In the genomic region with DNA sequence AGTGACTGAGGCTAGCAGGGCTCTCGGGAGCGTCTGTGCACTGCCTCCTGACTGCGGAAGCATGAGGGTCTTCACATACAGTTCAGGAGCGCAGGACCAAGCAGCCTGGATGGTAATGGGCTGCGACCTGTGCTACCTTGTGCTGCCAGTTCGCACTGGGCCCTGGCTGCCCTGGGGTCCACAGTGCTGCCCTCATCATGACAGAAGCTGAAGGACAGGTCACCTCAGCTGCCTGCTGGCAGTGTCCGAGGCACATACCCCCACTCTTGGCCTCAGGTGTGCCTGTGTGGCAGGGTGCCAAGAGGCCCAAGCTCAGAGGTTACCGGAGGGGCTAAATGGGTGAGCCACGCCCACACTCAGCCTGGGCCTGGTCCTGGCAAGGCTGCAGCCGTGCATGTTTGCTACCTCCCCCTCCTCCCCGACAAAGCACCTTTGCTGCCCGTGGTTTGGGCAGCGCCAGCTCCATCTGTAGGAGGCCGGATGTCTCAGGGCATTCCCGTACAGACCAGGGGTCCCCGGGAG, we compare ENCODE assay signal across 1 cellular context.
TF ChIP-seq lines count a peak whose summit lies in the region.

No MANE protein-coding gene starts in this region.

TF ChIP-seq in K562, 482 proteins besides CTCF, POLR2A, EP300 and RAD21 (continued from another document):
- TF ChIP-seq TOE1 (IDR thresholded peaks at IDR 0.05; ENCODE audit: borderline replicate concordance) = no peak
- TF ChIP-seq TOE1 (CRISPR knock-in tag; IDR thresholded peaks at IDR 0.05; ENCODE audit: borderline replicate concordance, low read depth) = peak; percentile 80; the same call in 1 of the 2 replicates
- peak; percentile 55 for TF ChIP-seq SUPT5H (IDR thresholded peaks at IDR 0.05)
- peak; percentile 70 for TF ChIP-seq RBFOX2 (IDR thresholded peaks at IDR 0.05; ENCODE audit: low read depth, low read length)
- TF ChIP-seq, protein P1, sequence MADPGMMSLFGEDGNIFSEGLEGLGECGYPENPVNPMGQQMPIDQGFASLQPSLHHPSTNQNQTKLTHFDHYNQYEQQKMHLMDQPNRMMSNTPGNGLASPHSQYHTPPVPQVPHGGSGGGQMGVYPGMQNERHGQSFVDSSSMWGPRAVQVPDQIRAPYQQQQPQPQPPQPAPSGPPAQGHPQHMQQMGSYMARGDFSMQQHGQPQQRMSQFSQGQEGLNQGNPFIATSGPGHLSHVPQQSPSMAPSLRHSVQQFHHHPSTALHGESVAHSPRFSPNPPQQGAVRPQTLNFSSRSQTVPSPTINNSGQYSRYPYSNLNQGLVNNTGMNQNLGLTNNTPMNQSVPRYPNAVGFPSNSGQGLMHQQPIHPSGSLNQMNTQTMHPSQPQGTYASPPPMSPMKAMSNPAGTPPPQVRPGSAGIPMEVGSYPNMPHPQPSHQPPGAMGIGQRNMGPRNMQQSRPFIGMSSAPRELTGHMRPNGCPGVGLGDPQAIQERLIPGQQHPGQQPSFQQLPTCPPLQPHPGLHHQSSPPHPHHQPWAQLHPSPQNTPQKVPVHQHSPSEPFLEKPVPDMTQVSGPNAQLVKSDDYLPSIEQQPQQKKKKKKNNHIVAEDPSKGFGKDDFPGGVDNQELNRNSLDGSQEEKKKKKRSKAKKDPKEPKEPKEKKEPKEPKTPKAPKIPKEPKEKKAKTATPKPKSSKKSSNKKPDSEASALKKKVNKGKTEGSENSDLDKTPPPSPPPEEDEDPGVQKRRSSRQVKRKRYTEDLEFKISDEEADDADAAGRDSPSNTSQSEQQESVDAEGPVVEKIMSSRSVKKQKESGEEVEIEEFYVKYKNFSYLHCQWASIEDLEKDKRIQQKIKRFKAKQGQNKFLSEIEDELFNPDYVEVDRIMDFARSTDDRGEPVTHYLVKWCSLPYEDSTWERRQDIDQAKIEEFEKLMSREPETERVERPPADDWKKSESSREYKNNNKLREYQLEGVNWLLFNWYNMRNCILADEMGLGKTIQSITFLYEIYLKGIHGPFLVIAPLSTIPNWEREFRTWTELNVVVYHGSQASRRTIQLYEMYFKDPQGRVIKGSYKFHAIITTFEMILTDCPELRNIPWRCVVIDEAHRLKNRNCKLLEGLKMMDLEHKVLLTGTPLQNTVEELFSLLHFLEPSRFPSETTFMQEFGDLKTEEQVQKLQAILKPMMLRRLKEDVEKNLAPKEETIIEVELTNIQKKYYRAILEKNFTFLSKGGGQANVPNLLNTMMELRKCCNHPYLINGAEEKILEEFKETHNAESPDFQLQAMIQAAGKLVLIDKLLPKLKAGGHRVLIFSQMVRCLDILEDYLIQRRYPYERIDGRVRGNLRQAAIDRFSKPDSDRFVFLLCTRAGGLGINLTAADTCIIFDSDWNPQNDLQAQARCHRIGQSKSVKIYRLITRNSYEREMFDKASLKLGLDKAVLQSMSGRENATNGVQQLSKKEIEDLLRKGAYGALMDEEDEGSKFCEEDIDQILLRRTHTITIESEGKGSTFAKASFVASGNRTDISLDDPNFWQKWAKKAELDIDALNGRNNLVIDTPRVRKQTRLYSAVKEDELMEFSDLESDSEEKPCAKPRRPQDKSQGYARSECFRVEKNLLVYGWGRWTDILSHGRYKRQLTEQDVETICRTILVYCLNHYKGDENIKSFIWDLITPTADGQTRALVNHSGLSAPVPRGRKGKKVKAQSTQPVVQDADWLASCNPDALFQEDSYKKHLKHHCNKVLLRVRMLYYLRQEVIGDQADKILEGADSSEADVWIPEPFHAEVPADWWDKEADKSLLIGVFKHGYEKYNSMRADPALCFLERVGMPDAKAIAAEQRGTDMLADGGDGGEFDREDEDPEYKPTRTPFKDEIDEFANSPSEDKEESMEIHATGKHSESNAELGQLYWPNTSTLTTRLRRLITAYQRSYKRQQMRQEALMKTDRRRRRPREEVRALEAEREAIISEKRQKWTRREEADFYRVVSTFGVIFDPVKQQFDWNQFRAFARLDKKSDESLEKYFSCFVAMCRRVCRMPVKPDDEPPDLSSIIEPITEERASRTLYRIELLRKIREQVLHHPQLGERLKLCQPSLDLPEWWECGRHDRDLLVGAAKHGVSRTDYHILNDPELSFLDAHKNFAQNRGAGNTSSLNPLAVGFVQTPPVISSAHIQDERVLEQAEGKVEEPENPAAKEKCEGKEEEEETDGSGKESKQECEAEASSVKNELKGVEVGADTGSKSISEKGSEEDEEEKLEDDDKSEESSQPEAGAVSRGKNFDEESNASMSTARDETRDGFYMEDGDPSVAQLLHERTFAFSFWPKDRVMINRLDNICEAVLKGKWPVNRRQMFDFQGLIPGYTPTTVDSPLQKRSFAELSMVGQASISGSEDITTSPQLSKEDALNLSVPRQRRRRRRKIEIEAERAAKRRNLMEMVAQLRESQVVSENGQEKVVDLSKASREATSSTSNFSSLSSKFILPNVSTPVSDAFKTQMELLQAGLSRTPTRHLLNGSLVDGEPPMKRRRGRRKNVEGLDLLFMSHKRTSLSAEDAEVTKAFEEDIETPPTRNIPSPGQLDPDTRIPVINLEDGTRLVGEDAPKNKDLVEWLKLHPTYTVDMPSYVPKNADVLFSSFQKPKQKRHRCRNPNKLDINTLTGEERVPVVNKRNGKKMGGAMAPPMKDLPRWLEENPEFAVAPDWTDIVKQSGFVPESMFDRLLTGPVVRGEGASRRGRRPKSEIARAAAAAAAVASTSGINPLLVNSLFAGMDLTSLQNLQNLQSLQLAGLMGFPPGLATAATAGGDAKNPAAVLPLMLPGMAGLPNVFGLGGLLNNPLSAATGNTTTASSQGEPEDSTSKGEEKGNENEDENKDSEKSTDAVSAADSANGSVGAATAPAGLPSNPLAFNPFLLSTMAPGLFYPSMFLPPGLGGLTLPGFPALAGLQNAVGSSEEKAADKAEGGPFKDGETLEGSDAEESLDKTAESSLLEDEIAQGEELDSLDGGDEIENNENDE (IDR thresholded peaks at IDR 0.05; ENCODE audit: low read depth, low read length) = no peak
- peak; percentile 27 for TF ChIP-seq SIRT6 (IDR thresholded peaks at IDR 0.05; ENCODE audit: low read depth, low read length)
- TF ChIP-seq RBM22 (IDR thresholded peaks at IDR 0.05; ENCODE audit: low read depth, low read length, poor library complexity, severe bottlenecking) = peak; percentile 36
- no peak for TF ChIP-seq SRSF9 (IDR thresholded peaks at IDR 0.05; ENCODE audit: borderline replicate concordance, low read depth, low read length)
- TF ChIP-seq, protein P2, sequence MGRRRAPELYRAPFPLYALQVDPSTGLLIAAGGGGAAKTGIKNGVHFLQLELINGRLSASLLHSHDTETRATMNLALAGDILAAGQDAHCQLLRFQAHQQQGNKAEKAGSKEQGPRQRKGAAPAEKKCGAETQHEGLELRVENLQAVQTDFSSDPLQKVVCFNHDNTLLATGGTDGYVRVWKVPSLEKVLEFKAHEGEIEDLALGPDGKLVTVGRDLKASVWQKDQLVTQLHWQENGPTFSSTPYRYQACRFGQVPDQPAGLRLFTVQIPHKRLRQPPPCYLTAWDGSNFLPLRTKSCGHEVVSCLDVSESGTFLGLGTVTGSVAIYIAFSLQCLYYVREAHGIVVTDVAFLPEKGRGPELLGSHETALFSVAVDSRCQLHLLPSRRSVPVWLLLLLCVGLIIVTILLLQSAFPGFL (CRISPR knock-in tag; IDR thresholded peaks at IDR 0.05) = no peak
- peak; percentile 71 for TF ChIP-seq POLR2G (IDR thresholded peaks at IDR 0.05; ENCODE audit: low read depth, low read length)
- TF ChIP-seq, protein P3, sequence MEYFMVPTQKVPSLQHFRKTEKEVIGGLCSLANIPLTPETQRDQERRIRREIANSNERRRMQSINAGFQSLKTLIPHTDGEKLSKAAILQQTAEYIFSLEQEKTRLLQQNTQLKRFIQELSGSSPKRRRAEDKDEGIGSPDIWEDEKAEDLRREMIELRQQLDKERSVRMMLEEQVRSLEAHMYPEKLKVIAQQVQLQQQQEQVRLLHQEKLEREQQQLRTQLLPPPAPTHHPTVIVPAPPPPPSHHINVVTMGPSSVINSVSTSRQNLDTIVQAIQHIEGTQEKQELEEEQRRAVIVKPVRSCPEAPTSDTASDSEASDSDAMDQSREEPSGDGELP (CRISPR knock-in tag; IDR thresholded peaks at IDR 0.05; ENCODE audit: borderline replicate concordance) = peak; percentile 30; the same call in 1 of the 2 replicates
